In the genomic region with DNA sequence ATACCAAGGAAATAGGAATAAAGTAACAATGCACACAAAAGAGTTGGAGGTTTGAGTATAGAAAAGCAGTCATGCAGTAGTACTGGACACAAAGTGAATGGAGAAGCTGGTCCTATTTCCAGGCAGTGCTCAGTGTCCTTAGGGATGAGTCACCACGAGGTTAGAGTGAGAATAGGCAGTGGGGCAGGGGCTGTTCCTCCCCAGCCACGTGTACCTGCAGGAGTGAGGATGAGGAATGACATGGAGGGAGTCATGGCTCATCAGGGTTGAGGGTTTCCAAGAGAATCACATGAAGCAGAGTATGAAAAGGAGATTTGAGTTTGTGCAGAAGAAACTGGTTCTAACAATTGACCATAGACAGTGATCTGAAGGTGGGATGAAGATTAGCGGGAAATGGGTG, we compare ENCODE assay signal across 27 cellular contexts.
"Had no signal": no experiment of that assay in that cellular context is flagged by ENCODE, and none has a peak within 500 bp of the region (broad histone marks: within the 10 kb centered on the region; RNA-seq: fewer than 3 reads in every experiment).

No MANE protein-coding gene starts in this region.

- ATAC-seq: effector memory CD8-positive, alpha-beta T cell; esophagus mucosa; foreskin keratinocyte; gastrocnemius medialis; gastroesophageal sphincter; heart left ventricle; heart right ventricle had no signal

- H3K27me3 Mint-ChIP-seq: dendritic cell treated with granulocyte-macrophage colony-stimulating factor and Interleukin-4, amounts not matched to agents 40 ng/mL and 50 ng/mL, for 4 days; effector memory CD8-positive, alpha-beta T cell had no signal

- H3K27me3 ChIP-seq: colonic mucosa, dorsolateral prefrontal cortex, esophagus squamous epithelium, foreskin keratinocyte, gastrocnemius medialis, gastroesophageal sphincter had no signal

- H3K9me3 ChIP-seq: colonic mucosa, gastrocnemius medialis, gastroesophageal sphincter had no signal

- H3K4me3 ChIP-seq: colonic mucosa, coronary artery, dorsolateral prefrontal cortex, esophagus squamous epithelium, gastrocnemius medialis, gastroesophageal sphincter, heart left ventricle, heart right ventricle had no signal

- H3K36me3 ChIP-seq: colonic mucosa, esophagus squamous epithelium, gastrocnemius medialis, gastroesophageal sphincter, heart left ventricle, heart right ventricle had no signal

- H3K4me1 Mint-ChIP-seq: endodermal cell had no signal

- H3K27ac ChIP-seq: colonic mucosa, coronary artery, epithelial cell of prostate, esophagus squamous epithelium, foreskin keratinocyte, gastrocnemius medialis, gastroesophageal sphincter, heart left ventricle, heart right ventricle had no signal

- FAIRE-seq: colon, endometrium, endothelial cell of umbilical vein, frontal cortex had no signal

- H3K27ac Mint-ChIP-seq: dendritic cell treated with granulocyte-macrophage colony-stimulating factor and Interleukin-4, amounts not matched to agents 40 ng/mL and 50 ng/mL, for 4 days; effector memory CD8-positive, alpha-beta T cell; endodermal cell had no signal

- H3K4me1 ChIP-seq: colonic mucosa, esophagus squamous epithelium, foreskin keratinocyte, gastrocnemius medialis, heart right ventricle had no signal

- DNase-seq: colonic mucosa; cortex of kidney; dermis blood vessel endothelial cell; dorsolateral prefrontal cortex; effector CD4-positive, alpha-beta T cell; effector CD8-positive, alpha-beta T cell; effector memory CD4-positive, alpha-beta T cell; effector memory CD8-positive, alpha-beta T cell; endodermal cell; erythroblast; esophagus squamous epithelium; foreskin fibroblast; foreskin keratinocyte; foreskin melanocyte; gastrocnemius medialis; head of caudate nucleus; heart left ventricle; heart right ventricle had no signal

- H3K4me3 Mint-ChIP-seq: dendritic cell treated with granulocyte-macrophage colony-stimulating factor and Interleukin-4, amounts not matched to agents 40 ng/mL and 50 ng/mL, for 4 days; effector memory CD8-positive, alpha-beta T cell; endodermal cell had no signal
